ENCODE assay signal across 8 cellular contexts in genomic region chr10:14560794-14561765, GRCh38.
DNase-seq lines count a peak whose midpoint lies in the region; ATAC-seq, FAIRE-seq and TF ChIP-seq lines count a peak whose summit lies in the region.

No MANE protein-coding gene starts in this region.

- H3K4me2 ChIP-seq in DOHH2 (ENCODE audit: low read length) (peak overlapping the region; percentile 35; the same call in 1 of the 2 replicates), K562 (ENCODE audit: insufficient read depth, low read length) (no peak overlapping the region)

- peaks cover 56% of the 10 kb centered on the region for H3F3A ChIP-seq in DOHH2 (ENCODE audit: control insufficient read depth, insufficient read depth)

- in situ Hi-C loops in K562 (cut with MboI): no loop called here

- peaks cover 6% of the 10 kb centered on the region for H3K9me3 Mint-ChIP-seq in nephron progenitor cell
- H3K9me3 Mint-ChIP-seq in HFFc6: no peaks in the 10 kb centered on the region

- POLR2A ChIA-PET in K562 (lab: Yijun Ruan, JAX): no interaction called here

- H3K4me3 ChIP-seq in DOHH2 (ENCODE audit: low read length): no peak overlapping the region
- H3K4me3 ChIP-seq in K562: no peak overlapping the region
- no peak overlapping the region for H3K4me3 ChIP-seq in uterus

- BruUV-seq in K562 (replicated peaks; lab: Mats Ljungman, UMichigan): no TSS peak

- H3K9me2 ChIP-seq in DOHH2 (replicated peaks; ENCODE audit: control insufficient read depth, low read length): no peaks in the 10 kb centered on the region

- H4K20me1 ChIP-seq in DOHH2 (ENCODE audit: control insufficient read depth, insufficient read depth, low read depth, low read length) (peaks cover 78% of the 10 kb centered on the region), K562 (replicated peaks; ENCODE audit: control insufficient read depth, insufficient read depth, low read length) (no peaks in the 10 kb centered on the region)

- intact Hi-C loops in K562 (cut with micrococcal nuclease) (no loop called here), uterus (cut with DNase I; ENCODE audit: low total_unique reads) (no loop called here)

- TF ChIP-seq CTCF in DOHH2 (IDR thresholded peaks at IDR 0.05; ENCODE audit: low read depth, low read length, poor library complexity, severe bottlenecking) (no peak), K562 (IDR thresholded peaks at IDR 0.05 in 2 of 3, conservative IDR thresholded peaks at IDR 0.05 in 1 of 3; ENCODE audit: insufficient read depth in 2 of 3, low read depth in 1 of 3, low read length in 3 of 3) (no peak), nephron progenitor cell (IDR thresholded peaks at IDR 0.05) (no peak), HFFc6 (IDR thresholded peaks at IDR 0.05) (no peak), uterus (IDR thresholded peaks at IDR 0.05) (no peak)

- H3K27ac ChIP-seq in DOHH2 (ENCODE audit: low read depth, low read length) (no peak overlapping the region), K562 (ENCODE audit: extremely low read depth, low read depth, low read length) (no peak overlapping the region), uterus (no peak overlapping the region)

- DNase-seq in NCI-H2107 treated with DMSO at 0.1 percent for 48 hours (lab: John Stamatoyannopoulos, UW; ENCODE audit: unreplicated experiment) (peak; percentile 71), K562 (ENCODE audit: extremely low read depth in 1 of 4, low spot score in 3 of 4) (no peak), nephron progenitor cell (no peak), HFFc6 (no peak), uterus (no peak), NCI-H1436 (lab: John Stamatoyannopoulos, UW) (no peak)

- peaks cover 100% of the 10 kb centered on the region for H3K4me1 ChIP-seq in DOHH2 (ENCODE audit: control insufficient read depth, low read length)
- no peaks in the 10 kb centered on the region; a peak in 1 of 5 replicates for H3K4me1 ChIP-seq in K562 (replicated peaks in 1 of 2; ENCODE audit: control insufficient read depth in 2 of 2, insufficient read depth in 2 of 2, low read length in 2 of 2)
- H3K4me1 ChIP-seq in uterus: no peaks in the 10 kb centered on the region

- no peak for TF ChIP-seq EP300 in K562 (IDR thresholded peaks at IDR 0.05; ENCODE audit: low read length)

- no peak for FAIRE-seq in K562 (lab: Jason Lieb, UNC)

- H3K4me3 Mint-ChIP-seq in nephron progenitor cell: no peak overlapping the region
- H3K4me3 Mint-ChIP-seq in HFFc6: no peak overlapping the region

- H3K79me2 ChIP-seq in DOHH2 (ENCODE audit: control insufficient read depth, low read length): peaks cover 100% of the 10 kb centered on the region
- no peaks in the 10 kb centered on the region for H3K79me2 ChIP-seq in K562 (ENCODE audit: control insufficient read depth, insufficient read depth, low read length)

- CTCF ChIA-PET in K562 (lab: Yijun Ruan, JAX; ENCODE audit: low intra/inter-chr PET ratio): no interaction called here

- H3K27me3 Mint-ChIP-seq in nephron progenitor cell (ENCODE audit: low read depth, poor library complexity) (peaks cover 3% of the 10 kb centered on the region), HFFc6 (ENCODE audit: insufficient read depth) (no peaks in the 10 kb centered on the region)

- ATAC-seq in K562 (no peak), HG03045 (IDR thresholded peaks at IDR 0.05; ENCODE audit: unreplicated experiment) (no peak)

- H3K36me3 Mint-ChIP-seq in nephron progenitor cell (ENCODE audit: low read depth): peaks cover 18% of the 10 kb centered on the region
- H3K36me3 Mint-ChIP-seq in HFFc6 (ENCODE audit: low read depth): no peaks in the 10 kb centered on the region; the same call in none of the 2 replicates

- H2AFZ ChIP-seq in K562 (ENCODE audit: low read depth, low read length): no peak overlapping the region

- 1% methylated on average over 15 of the region's 15 CpGs for WGBS in K562 (ENCODE audit: insufficient coverage, low coverage, missing lambda C conversion rate)

- H3K4me1 Mint-ChIP-seq in nephron progenitor cell (peaks cover 65% of the 10 kb centered on the region), HFFc6 (ENCODE audit: low read depth) (peaks cover 41% of the 10 kb centered on the region)

- H3K9ac ChIP-seq in K562 (ENCODE audit: insufficient read depth in 1 of 2, low read depth in 2 of 2, low read length in 2 of 2): no peak overlapping the region

- H3K9me3 ChIP-seq in DOHH2 (ENCODE audit: control insufficient read depth, insufficient read depth, low read length) (no peaks in the 10 kb centered on the region), K562 (replicated peaks; ENCODE audit: control insufficient read depth, insufficient read depth, low read depth, low read length) (no peaks in the 10 kb centered on the region), uterus (no peaks in the 10 kb centered on the region)

- no peak for TF ChIP-seq RAD21 in K562 (CRISPR knock-in tag; conservative IDR thresholded peaks at IDR 0.05 in 1 of 2, IDR thresholded peaks at IDR 0.05 in 1 of 2)

- H3K27ac Mint-ChIP-seq in nephron progenitor cell (peak overlapping the region; percentile 54), HFFc6 (no peak overlapping the region; the same call in 1 of the 2 replicates)

- peaks cover 97% of the 10 kb centered on the region for H3K36me3 ChIP-seq in DOHH2 (ENCODE audit: control insufficient read depth, low read length)
- no peaks in the 10 kb centered on the region for H3K36me3 ChIP-seq in K562 (ENCODE audit: control insufficient read depth, insufficient read depth, low read length)
- H3K36me3 ChIP-seq in uterus: no peaks in the 10 kb centered on the region

- H3K27me3 ChIP-seq in DOHH2 (ENCODE audit: control insufficient read depth, low read length): no peaks in the 10 kb centered on the region
- peaks cover 9 to 50% of the 10 kb centered on the region in 2 experiments; a peak in 4 of 5 replicates for H3K27me3 ChIP-seq in K562 (ENCODE audit: control insufficient read depth in 2 of 2, insufficient read depth in 2 of 2, low read length in 2 of 2)
- no peaks in the 10 kb centered on the region for H3K27me3 ChIP-seq in uterus

- TF ChIP-seq POLR2A in K562 (conservative IDR thresholded peaks at IDR 0.05) (no peak), uterus (IDR thresholded peaks at IDR 0.05) (no peak)

- H3K9me1 ChIP-seq in K562 (ENCODE audit: control insufficient read depth, insufficient read depth, low read length): no peaks in the 10 kb centered on the region

TF ChIP-seq in K562, 482 proteins besides CTCF, POLR2A, EP300 and RAD21:
- peak; percentile 13; the same call in 1 of the 2 replicates for TF ChIP-seq VEZF1 (CRISPR knock-in tag; IDR thresholded peaks at IDR 0.05)
- TF ChIP-seq, protein P1, sequence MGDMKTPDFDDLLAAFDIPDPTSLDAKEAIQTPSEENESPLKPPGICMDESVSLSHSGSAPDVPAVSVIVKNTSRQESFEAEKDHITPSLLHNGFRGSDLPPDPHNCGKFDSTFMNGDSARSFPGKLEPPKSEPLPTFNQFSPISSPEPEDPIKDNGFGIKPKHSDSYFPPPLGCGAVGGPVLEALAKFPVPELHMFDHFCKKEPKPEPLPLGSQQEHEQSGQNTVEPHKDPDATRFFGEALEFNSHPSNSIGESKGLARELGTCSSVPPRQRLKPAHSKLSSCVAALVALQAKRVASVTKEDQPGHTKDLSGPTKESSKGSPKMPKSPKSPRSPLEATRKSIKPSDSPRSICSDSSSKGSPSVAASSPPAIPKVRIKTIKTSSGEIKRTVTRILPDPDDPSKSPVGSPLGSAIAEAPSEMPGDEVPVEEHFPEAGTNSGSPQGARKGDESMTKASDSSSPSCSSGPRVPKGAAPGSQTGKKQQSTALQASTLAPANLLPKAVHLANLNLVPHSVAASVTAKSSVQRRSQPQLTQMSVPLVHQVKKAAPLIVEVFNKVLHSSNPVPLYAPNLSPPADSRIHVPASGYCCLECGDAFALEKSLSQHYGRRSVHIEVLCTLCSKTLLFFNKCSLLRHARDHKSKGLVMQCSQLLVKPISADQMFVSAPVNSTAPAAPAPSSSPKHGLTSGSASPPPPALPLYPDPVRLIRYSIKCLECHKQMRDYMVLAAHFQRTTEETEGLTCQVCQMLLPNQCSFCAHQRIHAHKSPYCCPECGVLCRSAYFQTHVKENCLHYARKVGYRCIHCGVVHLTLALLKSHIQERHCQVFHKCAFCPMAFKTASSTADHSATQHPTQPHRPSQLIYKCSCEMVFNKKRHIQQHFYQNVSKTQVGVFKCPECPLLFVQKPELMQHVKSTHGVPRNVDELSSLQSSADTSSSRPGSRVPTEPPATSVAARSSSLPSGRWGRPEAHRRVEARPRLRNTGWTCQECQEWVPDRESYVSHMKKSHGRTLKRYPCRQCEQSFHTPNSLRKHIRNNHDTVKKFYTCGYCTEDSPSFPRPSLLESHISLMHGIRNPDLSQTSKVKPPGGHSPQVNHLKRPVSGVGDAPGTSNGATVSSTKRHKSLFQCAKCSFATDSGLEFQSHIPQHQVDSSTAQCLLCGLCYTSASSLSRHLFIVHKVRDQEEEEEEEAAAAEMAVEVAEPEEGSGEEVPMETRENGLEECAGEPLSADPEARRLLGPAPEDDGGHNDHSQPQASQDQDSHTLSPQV (IDR thresholded peaks at IDR 0.05): no peak
TF ChIP-seq in K562: peak in this region for 1.
